In genomic region chr3:59857589-59858346, GRCh38 we compare ENCODE assay signal across 8 cellular contexts.
A peak's percentile ranks its signal among the peaks of the same experiment; 100 is the strongest.
DNase-seq lines count a peak whose midpoint lies in the region; ATAC-seq and TF ChIP-seq lines count a peak whose summit lies in the region.

No MANE protein-coding gene starts in this region.

- no peaks in the 10 kb centered on the region for H3K4me1 ChIP-seq in NT2/D1 (ENCODE audit: insufficient read depth, insufficient read length)

- H3K27ac Mint-ChIP-seq in endothelial cell (ENCODE audit: unreplicated experiment) = no peak overlapping the region

- H3K4me3 ChIP-seq in HL-60 (replicated peaks; ENCODE audit: insufficient read depth, low read length) (no peak overlapping the region), NT2/D1 (ENCODE audit: insufficient read length, low read depth) (no peak overlapping the region)

- no peaks in the 10 kb centered on the region for H3K4me1 Mint-ChIP-seq in endothelial cell (ENCODE audit: unreplicated experiment)

- ATAC-seq in GM21360 (IDR thresholded peaks at IDR 0.05; ENCODE audit: unreplicated experiment) = peak; percentile 86

- no peak overlapping the region for H3K9ac ChIP-seq in NT2/D1 (ENCODE audit: insufficient read length, low read depth)

- no peaks in the 10 kb centered on the region for H3K36me3 ChIP-seq in NT2/D1 (ENCODE audit: insufficient read depth, insufficient read length, low read length)

- H3K27ac ChIP-seq in HL-60 (replicated peaks) = no peak overlapping the region

- H3K27me3 Mint-ChIP-seq in endothelial cell (ENCODE audit: unreplicated experiment) = peaks cover 2% of the 10 kb centered on the region

- H3K9me3 ChIP-seq in NT2/D1 (ENCODE audit: insufficient read depth, low read length) = peaks cover 10% of the 10 kb centered on the region; the same call in 1 of the 2 replicates

- H3K9me3 Mint-ChIP-seq in endothelial cell (ENCODE audit: unreplicated experiment) = no peaks in the 10 kb centered on the region

- H3K4me3 Mint-ChIP-seq in endothelial cell (ENCODE audit: unreplicated experiment) = no peak overlapping the region

- TF ChIP-seq CTCF in HL-60 (IDR thresholded peaks at IDR 0.05; ENCODE audit: insufficient read depth, low read length) (peak; percentile 96), endothelial cell (IDR thresholded peaks at IDR 0.05; ENCODE audit: unreplicated experiment) (peak; percentile 86)

- DNase-seq in Caki2 (ENCODE audit: low read depth) = peak; percentile 79
- peak; percentile 24 to 72 for DNase-seq in HL-60 (ENCODE audit: low read depth in 1 of 2, low spot score in 1 of 2)
- peak; percentile 73 for DNase-seq in NT2/D1 (ENCODE audit: low read depth, low spot score)
- DNase-seq in activated CD8-positive, alpha-beta memory T cell treated with anti-CD3 and anti-CD28 coated beads, Interleukin-2, amount 50 U/mL, for 1 hour (ENCODE audit: extremely low read depth) = peak; percentile 23
- DNase-seq in endothelial cell (ENCODE audit: low spot score) = peak; percentile 77
- DNase-seq in mucosa of gallbladder (ENCODE audit: low spot score) = peak; percentile 89
- peak; percentile 45 to 63 for DNase-seq in stimulated activated CD8-positive, alpha-beta memory T cell treated with anti-CD3 and anti-CD28 coated beads, Interleukin-7, amount 100 ng/mL, for 1 hour (ENCODE audit: low read depth in 2 of 2)

- H3K27me3 ChIP-seq in HL-60 (ENCODE audit: insufficient read depth, poor library complexity, severe bottlenecking) (no peaks in the 10 kb centered on the region), NT2/D1 (ENCODE audit: insufficient read depth, insufficient read length) (no peaks in the 10 kb centered on the region)

- in situ Hi-C loops in Caki2 (cut with HindIII; ENCODE audit: low pct_unique_long_range_greater_than_20kb, low sequenced_read_pairs) = no loop called here

- H3K36me3 Mint-ChIP-seq in endothelial cell (ENCODE audit: low read depth, unreplicated experiment) = no peaks in the 10 kb centered on the region

Comparison
In these comparisons a context has a peak if more than half of its experiments do, and no peak if none do; other contexts are left out.
1. DNase-seq: peak in every context shown above with its lines; median percentile 89 in mucosa of gallbladder; 79 in Caki2; 77 in endothelial cell; 73 in NT2/D1; 54 in stimulated activated CD8-positive, alpha-beta memory T cell treated with anti-CD3 and anti-CD28 coated beads, Interleukin-7, amount 100 ng/mL, for 1 hour; 48 in HL-60; 23 in activated CD8-positive, alpha-beta memory T cell treated with anti-CD3 and anti-CD28 coated beads, Interleukin-2, amount 50 U/mL, for 1 hour.